ENCODE assay signal across 27 cellular contexts in the genomic region with DNA sequence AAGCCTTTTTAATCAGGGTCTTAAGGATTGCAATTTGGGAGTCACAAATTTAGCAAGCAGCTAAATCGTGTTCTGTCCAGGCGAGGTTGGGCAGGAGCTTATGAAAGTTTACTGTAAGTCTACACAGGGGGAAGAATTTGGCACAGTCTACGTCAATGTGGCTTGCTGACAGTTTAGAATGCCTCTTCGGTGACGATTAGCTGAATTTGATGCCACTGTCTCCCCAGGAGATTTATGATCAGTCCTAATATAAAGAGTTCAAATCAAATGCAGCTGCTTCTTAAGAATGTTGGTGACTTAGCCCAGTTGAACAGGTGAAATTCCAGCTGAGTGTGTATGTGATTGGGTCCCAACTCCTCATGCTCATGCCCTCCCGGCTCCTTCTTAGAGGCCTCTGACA.
"Had no signal": no experiment of that assay in that cellular context is flagged by ENCODE, and none has a peak within 500 bp of the region (broad histone marks: within the 10 kb centered on the region; RNA-seq: fewer than 3 reads in every experiment).

No MANE protein-coding gene starts in this region.

- H3K4me3 Mint-ChIP-seq: dendritic cell treated with granulocyte-macrophage colony-stimulating factor and Interleukin-4, amounts not matched to agents 40 ng/mL and 50 ng/mL, for 4 days; endodermal cell; mesothelial cell of epicardium; naive thymus-derived CD8-positive, alpha-beta T cell; stimulated activated naive CD8-positive, alpha-beta T cell treated with anti-CD3 and anti-CD28 coated beads, Interleukin-15, amount 100 ng/mL, for 72 hours had no signal

- H3K4me1 ChIP-seq: colonic mucosa, heart right ventricle, left lung, spleen, suprapubic skin, transverse colon, upper lobe of right lung, uterus had no signal

- H3K27me3 ChIP-seq: colonic mucosa, ovary, spleen, suprapubic skin, transverse colon, upper lobe of right lung, uterus had no signal

- H3K9me3 ChIP-seq: colonic mucosa, heart right ventricle, left lung, mucosa of descending colon, ovary, spleen, suprapubic skin, transverse colon, upper lobe of right lung, uterus had no signal

- ATAC-seq: esophagus mucosa; heart right ventricle; left cardiac atrium; left lung; mucosa of descending colon; naive thymus-derived CD8-positive, alpha-beta T cell; sciatic nerve; stimulated activated naive CD8-positive, alpha-beta T cell treated with anti-CD3 and anti-CD28 coated beads, Interleukin-15, amount 100 ng/mL, for 72 hours; upper lobe of right lung had no signal

- H3K27ac ChIP-seq: colonic mucosa, heart right ventricle, left lung, ovary, skin epidermis, spleen, suprapubic skin, transverse colon, upper lobe of right lung, uterus had no signal

- FAIRE-seq: islet of Langerhans had no signal

- DNase-seq: colonic mucosa; effector CD8-positive, alpha-beta T cell; endodermal cell; foreskin melanocyte; glutamatergic neuron; heart right ventricle; hippocampal formation; left cardiac atrium; left lung; mesenchymal stem cell; mucosa of descending colon; naive thymus-derived CD8-positive, alpha-beta T cell; occipital lobe; ovary; spleen; stimulated activated naive CD4-positive, alpha-beta T cell; stimulated activated naive CD8-positive, alpha-beta T cell treated with anti-CD3 and anti-CD28 coated beads, Interleukin-15, amount 100 ng/mL, for 72 hours; transverse colon; upper lobe of right lung; uterus had no signal

- H3K36me3 Mint-ChIP-seq: mesothelial cell of epicardium; naive thymus-derived CD8-positive, alpha-beta T cell had no signal

- H3K9me3 Mint-ChIP-seq: dendritic cell treated with granulocyte-macrophage colony-stimulating factor and Interleukin-4, amounts not matched to agents 40 ng/mL and 50 ng/mL, for 4 days; endodermal cell; mesothelial cell of epicardium; naive thymus-derived CD8-positive, alpha-beta T cell; stimulated activated naive CD8-positive, alpha-beta T cell treated with anti-CD3 and anti-CD28 coated beads, Interleukin-15, amount 100 ng/mL, for 72 hours had no signal

- H3K27ac Mint-ChIP-seq: dendritic cell treated with granulocyte-macrophage colony-stimulating factor and Interleukin-4, amounts not matched to agents 40 ng/mL and 50 ng/mL, for 4 days; endodermal cell; mesothelial cell of epicardium; naive thymus-derived CD8-positive, alpha-beta T cell; stimulated activated naive CD8-positive, alpha-beta T cell treated with anti-CD3 and anti-CD28 coated beads, Interleukin-15, amount 100 ng/mL, for 72 hours had no signal

- H3K4me3 ChIP-seq: colonic mucosa, heart right ventricle, left lung, mucosa of descending colon, ovary, skin epidermis, spleen, suprapubic skin, transverse colon, upper lobe of right lung, uterus had no signal

- H3K4me1 Mint-ChIP-seq: mesothelial cell of epicardium; stimulated activated naive CD8-positive, alpha-beta T cell treated with anti-CD3 and anti-CD28 coated beads, Interleukin-15, amount 100 ng/mL, for 72 hours had no signal

- H3K36me3 ChIP-seq: colonic mucosa, heart right ventricle, left lung, ovary, spleen, suprapubic skin, transverse colon, upper lobe of right lung, uterus had no signal
